ENCODE assay signal across 1 cellular context in genomic region chr16:67959520-67959919, GRCh38.
TF ChIP-seq lines count a peak whose summit lies in the region.

No MANE protein-coding gene starts in this region.

TF ChIP-seq in IMR-90, 13 proteins besides CTCF, POLR2A, EP300 and RAD21:
- TF ChIP-seq FOS (IDR thresholded peaks at IDR 0.05; ENCODE audit: low read depth, low read length): peak; percentile 48; the same call in 1 of the 2 replicates
- TF ChIP-seq RCOR1 (IDR thresholded peaks at IDR 0.05; ENCODE audit: insufficient replicate concordance, low read length): peak; percentile 27
- no peak for TF ChIP-seq MAFK (IDR thresholded peaks at IDR 0.05; ENCODE audit: low read depth, low read length)
- 0 out of 2 replicates have a peak, but pooled peaks have one; percentile 28 for TF ChIP-seq MAZ (IDR thresholded peaks at IDR 0.05; ENCODE audit: borderline replicate concordance, low read depth, low read length)
